Comparison of ENCODE assay signal across 8 cellular contexts in the genomic region with DNA sequence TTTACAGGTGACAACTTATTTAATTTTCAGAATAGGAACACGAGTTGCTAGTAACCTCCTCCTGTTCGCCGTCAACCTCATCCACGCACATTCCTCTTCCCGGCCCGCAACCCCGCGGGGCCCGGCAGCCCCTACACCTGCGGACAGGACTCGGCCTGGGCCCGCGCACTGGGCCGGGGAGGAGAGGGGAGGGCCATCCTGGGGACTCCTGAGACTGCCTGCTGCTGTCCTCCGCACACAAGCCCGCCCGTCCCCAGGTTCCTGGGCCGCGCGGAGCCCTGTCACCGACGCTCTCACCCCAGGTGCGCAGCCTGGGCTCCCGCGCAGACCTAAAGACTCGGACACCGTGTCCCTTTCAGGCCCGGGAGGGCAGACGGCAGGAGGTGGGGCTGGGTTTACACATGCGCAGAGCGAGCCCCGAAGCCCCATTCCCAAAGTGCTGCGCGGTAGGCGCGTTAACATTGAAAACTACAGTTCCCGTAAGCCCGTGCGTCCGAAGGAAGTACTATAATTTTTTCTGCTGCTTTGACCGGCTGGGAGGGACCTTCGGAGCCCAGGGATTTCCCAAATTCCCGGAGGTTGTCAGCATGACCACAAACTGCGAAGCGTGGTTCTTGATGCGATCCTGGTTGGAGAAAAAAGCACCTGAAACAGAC.
DNase-seq lines count a peak whose midpoint lies in the region; ATAC-seq and TF ChIP-seq lines count a peak whose summit lies in the region.
"Not testable (repeated sequence)": the region's sequence is repeated elsewhere in the genome, so short reads cannot be mapped to it uniquely, and the experiment has no call there.

No MANE protein-coding gene starts in this region.

- POLR2A ChIA-PET in HCT116 (lab: Charles Lee); naive thymus-derived CD4-positive, alpha-beta T cell (lab: Charles Lee): not testable (repeated sequence)

- not testable (repeated sequence) for H3K9me3 Mint-ChIP-seq in naive thymus-derived CD4-positive, alpha-beta T cell

- intact Hi-C loops in HCT116 (cut with micrococcal nuclease); naive thymus-derived CD4-positive, alpha-beta T cell (cut with micrococcal nuclease): not testable (repeated sequence)

- peak overlapping the region; percentile 26; the same call in 1 of the 2 replicates for H3K27ac ChIP-seq in HCT116 (ENCODE audit: low read depth, low read length)
- H3K27ac ChIP-seq in naive thymus-derived CD4-positive, alpha-beta T cell (ENCODE audit: low read depth, low read length) = peak overlapping the region; percentile 29

- peak overlapping the region; percentile 40 to 52 for H3K4me3 ChIP-seq in HCT116 (replicated peaks in 1 of 2; ENCODE audit: low read depth in 1 of 2, low read length in 2 of 2)
- H3K4me3 ChIP-seq in naive thymus-derived CD4-positive, alpha-beta T cell (ENCODE audit: low read length) = peak overlapping the region; percentile 57

- TF ChIP-seq POLR2A in HCT116 (IDR thresholded peaks at IDR 0.05; ENCODE audit: borderline replicate concordance, extremely low read depth, insufficient read depth, insufficient read length) = not testable (repeated sequence)

- not testable (repeated sequence) for H3K4me1 ChIP-seq in HCT116 (ENCODE audit: control insufficient read depth in 1 of 2, insufficient read depth in 2 of 2, low read length in 2 of 2); naive thymus-derived CD4-positive, alpha-beta T cell (ENCODE audit: control insufficient read depth in 2 of 2, insufficient read depth in 2 of 2, low read length in 2 of 2)

- H3K27me3 Mint-ChIP-seq in naive thymus-derived CD4-positive, alpha-beta T cell = not testable (repeated sequence)

- peak overlapping the region; percentile 67 to 95 (median 88) for H3K27ac Mint-ChIP-seq in naive thymus-derived CD4-positive, alpha-beta T cell

- RAD21 ChIA-PET in HCT116 (lab: Charles Lee; ENCODE audit: low non-redundant PET in 1 of 2, low total read pairs in 2 of 2, uncharacterized antibody in 2 of 2, unreplicated experiment in 2 of 2) = not testable (repeated sequence)

- not testable (repeated sequence) for H3K36me3 ChIP-seq in HCT116 (ENCODE audit: control insufficient read depth in 1 of 2, insufficient read depth in 2 of 2, low read length in 2 of 2); naive thymus-derived CD4-positive, alpha-beta T cell (ENCODE audit: control insufficient read depth in 2 of 3, insufficient read depth in 3 of 3, low read length in 3 of 3)

- peak overlapping the region; percentile 65 for H3K4me2 ChIP-seq in HCT116 (ENCODE audit: low read length)

- DNase-seq in DMS79 (lab: John Stamatoyannopoulos, UW) (peak; percentile 20), HCT116 (ENCODE audit: low read depth, low spot score) (peak; percentile 77), M059J (ENCODE audit: low read depth) (peak; percentile 66), RPMI8226 (peak; percentile 78), fibroblast of gingiva (ENCODE audit: low read depth) (peak; percentile 79)
- peak; percentile 13 to 44 for DNase-seq in activated T-helper 1 cell treated with anti-CD3 and anti-CD28 coated beads, Interleukin-2, amount 50 U/mL, for 16 hours (ENCODE audit: low read depth in 1 of 2, low spot score in 1 of 2)
- DNase-seq in naive thymus-derived CD4-positive, alpha-beta T cell = peak; percentile 42 to 70 (median 67)
- DNase-seq in stimulated activated CD8-positive, alpha-beta memory T cell treated with anti-CD3 and anti-CD28 coated beads, Interleukin-4, amount 100 ng/mL, for 4 hours (ENCODE audit: low read depth in 2 of 2, low spot score in 1 of 2) = peak; percentile 41 to 53

- not testable (repeated sequence) for BruUV-seq in HCT116 (replicated peaks; lab: Mats Ljungman, UMichigan)

- peak overlapping the region; percentile 40 for H3K9ac ChIP-seq in HCT116 (ENCODE audit: low read length)

- ATAC-seq in HCT116 = peak; percentile 95
- peak; percentile 96 for ATAC-seq in naive thymus-derived CD4-positive, alpha-beta T cell

- TF ChIP-seq CTCF in HCT116 (IDR thresholded peaks at IDR 0.05 in 2 of 3, conservative IDR thresholded peaks at IDR 0.05 in 1 of 3; ENCODE audit: borderline replicate concordance in 1 of 3, insufficient read depth in 1 of 3, low read depth in 2 of 3, low read length in 2 of 3) = not testable (repeated sequence)

- H3K9me3 ChIP-seq in HCT116 (ENCODE audit: control insufficient read depth in 1 of 2, insufficient read depth in 1 of 2, low read depth in 1 of 2, low read length in 2 of 2); naive thymus-derived CD4-positive, alpha-beta T cell (ENCODE audit: control insufficient read depth in 2 of 3, low read length in 3 of 3): not testable (repeated sequence)

- H4K20me1 ChIP-seq in HCT116 (ENCODE audit: insufficient read depth) = not testable (repeated sequence)

- peaks cover 0 to 12% (median 11%) of the 10 kb centered on the region in 7 donors for H3K4me1 Mint-ChIP-seq in naive thymus-derived CD4-positive, alpha-beta T cell

- H3K36me3 Mint-ChIP-seq in naive thymus-derived CD4-positive, alpha-beta T cell = not testable (repeated sequence)

- H3K79me2 ChIP-seq in HCT116 (ENCODE audit: insufficient read depth, low read length) = not testable (repeated sequence)

- TF ChIP-seq RAD21 in HCT116 (IDR thresholded peaks at IDR 0.05; ENCODE audit: low read depth) = not testable (repeated sequence)

- H3K9me2 ChIP-seq in HCT116 (ENCODE audit: insufficient read depth) = not testable (repeated sequence)

- H3K27me3 ChIP-seq in HCT116 (ENCODE audit: insufficient read depth, low read length); naive thymus-derived CD4-positive, alpha-beta T cell (ENCODE audit: control insufficient read depth in 2 of 2, insufficient read depth in 2 of 2, low read length in 2 of 2): not testable (repeated sequence)

- peak overlapping the region; percentile 61 for H2AFZ ChIP-seq in HCT116 (ENCODE audit: low read depth, low read length, poor library complexity, severe bottlenecking)

- H3K4me3 Mint-ChIP-seq in naive thymus-derived CD4-positive, alpha-beta T cell = peak overlapping the region; percentile 81 to 99 (median 96)

- CTCF ChIA-PET in HCT116 (lab: Charles Lee); naive thymus-derived CD4-positive, alpha-beta T cell (lab: Charles Lee): not testable (repeated sequence)

TF ChIP-seq in HCT116, 20 proteins besides CTCF, POLR2A, EP300 and RAD21:
- TF ChIP-seq CBX3 (IDR thresholded peaks at IDR 0.05; ENCODE audit: low read depth) (0 out of 2 replicates have a peak, but pooled peaks have one; percentile 28), YY1 (IDR thresholded peaks at IDR 0.05; ENCODE audit: extremely low read depth, insufficient replicate concordance, low read depth, low read length) (peak; percentile 13), ZFX (IDR thresholded peaks at IDR 0.05) (0 out of 2 replicates have a peak, but pooled peaks have one; percentile 16), POLR2AphosphoS5 (IDR thresholded peaks at IDR 0.05; ENCODE audit: low read depth, low read length) (peak; percentile 56)
- TF ChIP-seq, protein P1, sequence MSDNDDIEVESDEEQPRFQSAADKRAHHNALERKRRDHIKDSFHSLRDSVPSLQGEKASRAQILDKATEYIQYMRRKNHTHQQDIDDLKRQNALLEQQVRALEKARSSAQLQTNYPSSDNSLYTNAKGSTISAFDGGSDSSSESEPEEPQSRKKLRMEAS (IDR thresholded peaks at IDR 0.05) = peak; percentile 75

Comparison
In these comparisons a context has a peak if more than half of its experiments do, and no peak if none do; other contexts are left out.
1. Peak in every context shown above with its lines: DNase-seq, ATAC-seq, H3K4me3 ChIP-seq and H3K27ac ChIP-seq.
2. DNase-seq: peak in every context shown above with its lines; median percentile 79 in fibroblast of gingiva; 78 in RPMI8226; 77 in HCT116; 67 in naive thymus-derived CD4-positive, alpha-beta T cell; 66 in M059J; 47 in stimulated activated CD8-positive, alpha-beta memory T cell treated with anti-CD3 and anti-CD28 coated beads, Interleukin-4, amount 100 ng/mL, for 4 hours; 28 in activated T-helper 1 cell treated with anti-CD3 and anti-CD28 coated beads, Interleukin-2, amount 50 U/mL, for 16 hours; 20 in DMS79.